8 cellular contexts compared by ENCODE assay signal in genomic region chr19:20999731-21000352, GRCh38. TPM values are rescaled to one million over a fixed set of nuclear protein-coding genes. Genes with fewer than 3 reads are reported as not detected.
DNase-seq lines count a peak whose midpoint lies in the region; ATAC-seq and TF ChIP-seq lines count a peak whose summit lies in the region.

No MANE protein-coding gene starts in this region.

- peak overlapping the region; percentile 89; the same call in 1 of the 2 replicates for H2AFZ ChIP-seq in OCI-LY1 (ENCODE audit: low read length)

- H3K4me2 ChIP-seq in OCI-LY1 (ENCODE audit: low read length) = peak overlapping the region; percentile 79

- no peaks in the 10 kb centered on the region for H3K9me3 ChIP-seq in OCI-LY1 (ENCODE audit: low read length)

- H3K36me3 ChIP-seq in OCI-LY1 (ENCODE audit: insufficient read depth, low read length) = no peaks in the 10 kb centered on the region

- H3K9me2 ChIP-seq in OCI-LY1 (ENCODE audit: low read depth, low read length) = no peaks in the 10 kb centered on the region

- H4K20me1 ChIP-seq in OCI-LY1 (ENCODE audit: insufficient read depth, low read length) = no peaks in the 10 kb centered on the region

- peak overlapping the region; percentile 81 for H3K9ac ChIP-seq in OCI-LY1 (ENCODE audit: low read length)

- TF ChIP-seq POLR2A in GM18951 (IDR thresholded peaks at IDR 0.05; ENCODE audit: extremely low read depth, insufficient read depth, insufficient read length) = peak; percentile 40

- in situ Hi-C loops in GM18951 (cut with MboI; ENCODE audit: low sequenced_read_pairs, unreplicated experiment) = no loop called here

- peak overlapping the region; percentile 91 for H3K27ac Mint-ChIP-seq in activated T-helper 17 cell treated with anti-CD3 and anti-CD28 coated beads, Interleukin-2, amount 50 U/mL, for 72 hours
- peak overlapping the region in 2 of 3 experiments; percentile 82 to 89 for H3K27ac Mint-ChIP-seq in nephron
- peak overlapping the region; percentile 94 for H3K27ac Mint-ChIP-seq in stimulated activated naive B cell treated with anti-CD40 and anti-IgM and Interleukin-4, amounts not matched to agents 10 μg/mL and 1 μg/mL and 100 μg/mL, for 72 hours

- H3K4me3 ChIP-seq in OCI-LY1 (ENCODE audit: low read depth, low read length, poor library complexity, severe bottlenecking) = peak overlapping the region; percentile 76
- H3K4me3 ChIP-seq in fibroblast of the aortic adventitia (ENCODE audit: low read depth, low read length) = peak overlapping the region; percentile 52

- H3K27me3 ChIP-seq in OCI-LY1 (ENCODE audit: insufficient read depth, low read length) = no peaks in the 10 kb centered on the region

- peak overlapping the region; percentile 73 for H3K27ac ChIP-seq in OCI-LY1 (ENCODE audit: low read depth, low read length, poor library complexity, severe bottlenecking)

- H3F3A ChIP-seq in OCI-LY1 (ENCODE audit: insufficient read depth, low read length) = no peaks in the 10 kb centered on the region

- H3K4me1 ChIP-seq in OCI-LY1 (ENCODE audit: insufficient read depth, low read length, severe bottlenecking) = peaks cover 6% of the 10 kb centered on the region

- TF ChIP-seq CTCF in OCI-LY1 (IDR thresholded peaks at IDR 0.05; ENCODE audit: low read length) (no peak), fibroblast of the aortic adventitia (IDR thresholded peaks at IDR 0.05; ENCODE audit: insufficient read depth, low read length) (no peak), nephron (IDR thresholded peaks at IDR 0.05; ENCODE audit: unreplicated experiment in 3 of 3) (no peak)

- H3K36me3 Mint-ChIP-seq in activated T-helper 17 cell treated with anti-CD3 and anti-CD28 coated beads, Interleukin-2, amount 50 U/mL, for 72 hours (ENCODE audit: low read depth) = no peaks in the 10 kb centered on the region
- H3K36me3 Mint-ChIP-seq in nephron (ENCODE audit: low read depth) = peaks cover 3% of the 10 kb centered on the region
- peaks cover 2 to 3% of the 10 kb centered on the region in 2 donors for H3K36me3 Mint-ChIP-seq in stimulated activated naive B cell treated with anti-CD40 and anti-IgM and Interleukin-4, amounts not matched to agents 10 μg/mL and 1 μg/mL and 100 μg/mL, for 72 hours

- DNase-seq in AG08395 (ENCODE audit: low spot score) = peak; percentile 98
- DNase-seq in fibroblast of the aortic adventitia (ENCODE audit: low read depth) = peak; percentile 66
- DNase-seq in stimulated activated naive B cell treated with anti-CD40 and anti-IgM and Interleukin-4, amounts not matched to agents 10 μg/mL and 1 μg/mL and 100 μg/mL, for 72 hours = peak; percentile 92

- no peaks in the 10 kb centered on the region for H3K27me3 Mint-ChIP-seq in activated T-helper 17 cell treated with anti-CD3 and anti-CD28 coated beads, Interleukin-2, amount 50 U/mL, for 72 hours
- H3K27me3 Mint-ChIP-seq in nephron (ENCODE audit: low read depth) = no peaks in the 10 kb centered on the region
- no peaks in the 10 kb centered on the region for H3K27me3 Mint-ChIP-seq in stimulated activated naive B cell treated with anti-CD40 and anti-IgM and Interleukin-4, amounts not matched to agents 10 μg/mL and 1 μg/mL and 100 μg/mL, for 72 hours

- ATAC-seq in HG03378 (IDR thresholded peaks at IDR 0.05; ENCODE audit: unreplicated experiment) = peak; percentile 99
- peak; percentile 100 for ATAC-seq in activated T-helper 17 cell treated with anti-CD3 and anti-CD28 coated beads, Interleukin-2, amount 50 U/mL, for 72 hours (replicated peaks)
- ATAC-seq in stimulated activated naive B cell treated with anti-CD40 and anti-IgM and Interleukin-4, amounts not matched to agents 10 μg/mL and 1 μg/mL and 100 μg/mL, for 72 hours (replicated peaks) = peak; percentile 100

- no peaks in the 10 kb centered on the region for H3K9me3 Mint-ChIP-seq in activated T-helper 17 cell treated with anti-CD3 and anti-CD28 coated beads, Interleukin-2, amount 50 U/mL, for 72 hours
- H3K9me3 Mint-ChIP-seq in nephron = peaks cover 4% of the 10 kb centered on the region
- no peaks in the 10 kb centered on the region for H3K9me3 Mint-ChIP-seq in stimulated activated naive B cell treated with anti-CD40 and anti-IgM and Interleukin-4, amounts not matched to agents 10 μg/mL and 1 μg/mL and 100 μg/mL, for 72 hours

- H3K79me2 ChIP-seq in OCI-LY1 (ENCODE audit: insufficient read depth, low read length) = no peaks in the 10 kb centered on the region

- H3K4me3 Mint-ChIP-seq in activated T-helper 17 cell treated with anti-CD3 and anti-CD28 coated beads, Interleukin-2, amount 50 U/mL, for 72 hours = peak overlapping the region; percentile 96
- H3K4me3 Mint-ChIP-seq in nephron = peak overlapping the region; percentile 92 to 96 (median 95)
- peak overlapping the region; percentile 96 for H3K4me3 Mint-ChIP-seq in stimulated activated naive B cell treated with anti-CD40 and anti-IgM and Interleukin-4, amounts not matched to agents 10 μg/mL and 1 μg/mL and 100 μg/mL, for 72 hours

- peaks cover 4% of the 10 kb centered on the region for H3K4me1 Mint-ChIP-seq in activated T-helper 17 cell treated with anti-CD3 and anti-CD28 coated beads, Interleukin-2, amount 50 U/mL, for 72 hours
- H3K4me1 Mint-ChIP-seq in nephron = no peaks in the 10 kb centered on the region
- peaks cover 9 to 19% of the 10 kb centered on the region in 2 donors for H3K4me1 Mint-ChIP-seq in stimulated activated naive B cell treated with anti-CD40 and anti-IgM and Interleukin-4, amounts not matched to agents 10 μg/mL and 1 μg/mL and 100 μg/mL, for 72 hours

RNA-seq across cellular contexts. Expression of gene ZNF430, which starts 20.6 kb away (rescaled TPM):
- 10 to 100 TPM; 20.6 to 27.8 TPM for total RNA-seq in activated T-helper 17 cell treated with anti-CD3 and anti-CD28 coated beads, Interleukin-2, amount 50 U/mL, for 72 hours
- 5.6 and 9.9 TPM in 2 replicates for total RNA-seq in fibroblast of the aortic adventitia (ENCODE audit: low replicate concordance)

Comparison
In these comparisons a context has a peak if more than half of its experiments do, and no peak if none do; other contexts are left out.
1. Peak in every context shown above with its lines: DNase-seq, ATAC-seq, H3K4me3 ChIP-seq and H3K27ac ChIP-seq.